Comparison of ENCODE assay signal across 1 cellular context in the genomic region with DNA sequence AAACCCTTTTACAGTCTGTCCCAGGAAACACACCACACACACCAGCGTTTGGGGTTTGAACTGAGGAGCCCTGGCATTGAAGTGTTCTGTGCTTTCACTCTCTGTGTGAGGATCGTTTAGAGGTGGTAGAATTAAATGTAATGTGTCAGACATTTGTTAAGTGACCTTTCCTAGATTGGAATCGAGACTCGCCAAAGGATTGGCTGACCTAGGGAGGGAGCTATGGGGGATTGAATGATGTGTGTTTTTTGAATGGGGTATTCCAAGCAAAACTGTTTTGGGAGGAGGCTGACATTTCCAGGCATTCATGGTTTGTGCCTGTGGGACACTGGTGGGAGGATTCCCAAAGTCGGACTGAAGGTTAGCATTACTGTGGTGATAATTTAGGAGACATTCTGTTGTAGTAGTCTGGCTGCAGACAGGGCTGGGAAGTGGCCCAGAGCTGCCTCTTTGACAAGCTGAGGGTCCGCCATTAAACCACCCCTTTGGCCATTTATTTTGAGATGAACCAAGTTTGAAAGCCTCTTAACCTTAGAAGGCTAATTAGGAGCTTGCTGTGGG.
TF ChIP-seq lines count a peak whose summit lies in the region.

No MANE protein-coding gene starts in this region.

TF ChIP-seq in WTC11, 78 proteins besides CTCF, POLR2A, EP300 and RAD21 (continued from another document):
- no peak for TF ChIP-seq SMAD4 (CRISPR knock-in tag; IDR thresholded peaks at IDR 0.05)
- no peak for TF ChIP-seq EMX1 (CRISPR knock-in tag; IDR thresholded peaks at IDR 0.05)
- TF ChIP-seq SMAD3 (CRISPR knock-in tag; IDR thresholded peaks at IDR 0.05; ENCODE audit: borderline replicate concordance) = no peak
